9 cellular contexts compared by ENCODE assay signal in the genomic region with DNA sequence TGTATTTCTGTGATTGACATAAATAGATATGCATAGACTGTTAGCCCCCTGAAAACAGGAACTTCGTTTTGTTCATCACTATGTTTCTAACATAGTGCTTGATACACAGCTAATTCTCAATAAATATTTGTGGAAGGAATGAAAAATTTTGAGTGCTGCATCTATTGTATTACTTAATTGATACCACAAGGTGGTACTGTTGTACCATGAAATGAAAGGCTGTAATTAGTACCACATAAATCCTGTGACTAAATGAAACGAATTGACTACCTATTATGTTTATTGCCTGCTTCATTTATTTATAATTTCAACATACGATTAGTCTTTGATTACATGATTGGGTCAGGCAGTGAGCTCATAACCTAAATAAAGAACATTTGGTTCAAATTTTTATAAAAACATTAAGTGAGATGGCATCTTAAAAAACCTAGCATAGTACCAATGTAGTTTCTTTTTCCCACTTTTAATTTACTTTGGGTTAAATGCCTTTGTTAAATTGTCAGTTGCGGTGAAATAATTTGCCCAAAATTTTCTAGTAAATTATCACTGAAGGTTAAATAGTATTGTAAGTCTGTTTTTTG. TPM values are rescaled to one million over a fixed set of nuclear protein-coding genes. Genes with fewer than 3 reads are reported as not detected.
DNase-seq lines count a peak whose midpoint lies in the region; ATAC-seq, FAIRE-seq and TF ChIP-seq lines count a peak whose summit lies in the region.
"Had no signal": no experiment of that assay in that cellular context is flagged by ENCODE, and none has a peak within 500 bp of the region (broad histone marks: within the 10 kb centered on the region; RNA-seq: fewer than 3 reads in every experiment).

No MANE protein-coding gene starts in this region.

- no peak overlapping the region for H3K4me2 ChIP-seq in HepG2 (ENCODE audit: low read depth, low read length)
- H3K4me2 ChIP-seq: BLaER1 had no signal

- H4K20me1 ChIP-seq in HepG2 (ENCODE audit: insufficient read depth, low read length) = no peaks in the 10 kb centered on the region

- no peaks in the 10 kb centered on the region; a peak in 1 of 3 replicates for H3K36me3 ChIP-seq in HEK293 (ENCODE audit: control insufficient read depth in 2 of 2, insufficient read depth in 1 of 2, low read length in 2 of 2)
- no peaks in the 10 kb centered on the region for H3K36me3 ChIP-seq in brain microvascular endothelial cell (replicated peaks)
- H3K36me3 ChIP-seq in HepG2 (replicated peaks in 1 of 2; ENCODE audit: control insufficient read depth in 1 of 2, insufficient read depth in 2 of 2, low read length in 2 of 2) = peaks cover 0 to 3% of the 10 kb centered on the region in 2 experiments; a peak in 2 of 5 replicates

- BruUV-seq in HepG2 (replicated peaks; lab: Mats Ljungman, UMichigan) = no TSS peak

- H3K9ac ChIP-seq in HepG2 (ENCODE audit: insufficient read depth, low read depth, low read length) = no peak overlapping the region
- H3K9ac ChIP-seq: BLaER1 had no signal

- H3K27me3 ChIP-seq in brain microvascular endothelial cell (replicated peaks) (no peaks in the 10 kb centered on the region), HepG2 (ENCODE audit: control insufficient read depth in 1 of 2, insufficient read depth in 2 of 2, low read length in 2 of 2) (no peaks in the 10 kb centered on the region; a peak in 1 of 5 replicates)
- H3K27me3 ChIP-seq: BLaER1 had no signal

- CTCF ChIA-PET in HEK293 (lab: Yijun Ruan, JAX) (interaction anchor here (0.5 to 2.4 kb wide), 32 partner anchors 9 to 1482 kb away, joined by 3 to 15 read pairs (median 4); no protein-coding TSS in a partner anchor), HepG2 (lab: Yijun Ruan, JAX; ENCODE audit: low intra/inter-chr PET ratio, low total read pairs) (interaction anchor here (1.0 to 1.7 kb wide), 2 partner anchors 191 to 1483 kb away, joined by 4 to 8 read pairs; no protein-coding TSS in a partner anchor)

- no peak; the same call in 2 of the 3 replicates for ATAC-seq in HepG2
- no peak for ATAC-seq in HG03139 (IDR thresholded peaks at IDR 0.05; ENCODE audit: unreplicated experiment)

- no peak for TF ChIP-seq POLR2A in HepG2 (IDR thresholded peaks at IDR 0.05; ENCODE audit: insufficient read depth in 1 of 2, low read depth in 2 of 2, low read length in 2 of 2)

- DNase-seq in DMS153 treated with DMSO at 0.1 percent for 48 hours (lab: John Stamatoyannopoulos, UW; ENCODE audit: unreplicated experiment) (peak; percentile 46), DMS153 (lab: John Stamatoyannopoulos, UW) (no peak), NCI-H2029 treated with DMSO at 0.1 percent for 48 hours (lab: John Stamatoyannopoulos, UW) (peak; percentile 17), brain microvascular endothelial cell (no peak), HepG2 (ENCODE audit: low spot score) (peak; percentile 16), activated gamma-delta T cell treated with Interleukin-2 at 50 U/mL for 16 hours (no peak)

- no peak; the same call in 1 of the 2 replicates for TF ChIP-seq RAD21 in HepG2 (CRISPR knock-in tag; IDR thresholded peaks at IDR 0.05)

- H3K27ac ChIP-seq in HEK293 (ENCODE audit: extremely low read depth, low read depth, low read length) (no peak overlapping the region), brain microvascular endothelial cell (peak overlapping the region; percentile 20), HepG2 (ENCODE audit: extremely low read length, insufficient read depth, low read length) (no peak overlapping the region)
- H3K27ac ChIP-seq: BLaER1 had no signal

- intact Hi-C loops in HepG2 (cut with micrococcal nuclease; ENCODE audit: unreplicated experiment) = loop anchor here (1.0 to 10.0 kb wide), 7 partner anchors 71 to 1482 kb away; no protein-coding TSS in a partner anchor

- WGBS in HepG2 (ENCODE audit: low lambda C conversion rate) = 45% methylated on average over 4 of the region's 4 CpGs

- FAIRE-seq in HepG2 (lab: Jason Lieb, UNC) = no peak

- H3K4me1 ChIP-seq in HEK293 (ENCODE audit: control insufficient read depth, insufficient read depth, low read length) (no peaks in the 10 kb centered on the region), HepG2 (ENCODE audit: insufficient read depth, low read length) (no peaks in the 10 kb centered on the region)
- H3K4me1 ChIP-seq: BLaER1 had no signal

- in situ Hi-C loops in brain microvascular endothelial cell (cut with HindIII; ENCODE audit: low pct_ligation_motif_present, low sequenced_read_pairs) = no loop called here
- in situ Hi-C loops in HepG2 (cut with HindIII; ENCODE audit: extremely low pct_ligation_motif_present, low pct_unique_long_range_greater_than_20kb) = loop anchor here (10.0 to 25.0 kb wide), 3 partner anchors 657 to 1235 kb away; no protein-coding TSS in a partner anchor

- POLR2A ChIA-PET in HEK293 (lab: Yijun Ruan, JAX) (no interaction called here), HepG2 (lab: Yijun Ruan, JAX) (no interaction called here)

- no peak for TF ChIP-seq EP300 in HepG2 (IDR thresholded peaks at IDR 0.05; ENCODE audit: low read depth in 2 of 2, low read length in 2 of 2)
- no peak for TF ChIP-seq EP300 in HepG2 (CRISPR knock-in tag; IDR thresholded peaks at IDR 0.05; ENCODE audit: borderline replicate concordance)

- no peak overlapping the region for H3K4me3 ChIP-seq in HEK293 (ENCODE audit: low read depth, low read length)
- H3K4me3 ChIP-seq in brain microvascular endothelial cell (ENCODE audit: low read depth, low read length) = no peak overlapping the region
- H3K4me3 ChIP-seq in HepG2 (replicated peaks in 1 of 3; ENCODE audit: insufficient read depth in 1 of 3, low read depth in 2 of 3, low read length in 3 of 3) = no peak overlapping the region
- H3K4me3 ChIP-seq: BLaER1 had no signal

- H3K9me3 ChIP-seq in HEK293 (ENCODE audit: control insufficient read depth, insufficient read depth, low read depth, low read length) (no peaks in the 10 kb centered on the region), HepG2 (ENCODE audit: low read length) (no peaks in the 10 kb centered on the region)
- H3K9me3 ChIP-seq: BLaER1 had no signal

- H3K79me2 ChIP-seq in HepG2 (ENCODE audit: insufficient read depth, low read length) = no peaks in the 10 kb centered on the region

- no peak overlapping the region for H2AFZ ChIP-seq in HepG2 (ENCODE audit: low read length)

- TF ChIP-seq CTCF in HEK293 (tag by site-specific recombination; IDR thresholded peaks at IDR 0.05) (peak; percentile 35; the same call in 1 of the 2 replicates), brain microvascular endothelial cell (IDR thresholded peaks at IDR 0.05; ENCODE audit: low read depth, low read length, missing control alignments) (no peak), HepG2 (CRISPR knock-in tag; IDR thresholded peaks at IDR 0.05) (peak; percentile 56)

TF ChIP-seq in HepG2, 621 proteins besides CTCF, POLR2A, EP300 and RAD21 (continues in another document):
- TF ChIP-seq SMC3 (IDR thresholded peaks at IDR 0.05; ENCODE audit: low read length) (peak; percentile 43; the same call in 1 of the 2 replicates), ZFAT (CRISPR knock-in tag; conservative IDR thresholded peaks at IDR 0.05) (no peak)

RNA-seq across cellular contexts. Expression of gene TGFB2, which starts 15.0 kb away (rescaled TPM):
- not detected in 2 replicates for total RNA-seq in HepG2 (2016; rRNA removed; fragmentation: Illumina TruSeq; extraction: Trizol)
- not detected in 2 replicates for total RNA-seq in HepG2 (2016; cell fraction: cytosol; rRNA removed; fragmentation: Illumina TruSeq; extraction: Trizol; ENCODE audit: low read depth)
- total RNA-seq in HepG2 (2016; cell fraction: insoluble cytoplasmic fraction; rRNA removed; fragmentation: Illumina TruSeq; extraction: Trizol) = 0.07 TPM in 1 of 2 replicates, not detected in the other
- not detected in 2 replicates for total RNA-seq in HepG2 (2016; cell fraction: membrane; rRNA removed; fragmentation: Illumina TruSeq; extraction: Trizol)
- 0.44 TPM in 1 of 2 replicates, not detected in the other for total RNA-seq in HepG2 (2016; cell fraction: nucleus; rRNA removed; fragmentation: Illumina TruSeq; extraction: Trizol)
- 0.07 and 0.08 TPM in 2 replicates for polyA plus RNA-seq in HepG2 (2011; rRNA removed)
- not detected in 2 replicates for polyA plus RNA-seq in HepG2 (2011; cell fraction: cytosol; rRNA removed)
- polyA plus RNA-seq in HepG2 (2011; cell fraction: nucleus; rRNA removed) = 0.03 and 0.09 TPM in 2 replicates
- 0.05 TPM in 1 of 2 replicates, not detected in the other for polyA plus RNA-seq in HepG2 (2012)
- polyA plus RNA-seq in HepG2 (2016; cell fraction: cytosol; fragmentation: Illumina TruSeq; extraction: Trizol; ENCODE audit: low read depth) = not detected in 2 replicates
- not detected in 2 replicates for polyA plus RNA-seq in HepG2 (2016; cell fraction: insoluble cytoplasmic fraction; fragmentation: Illumina TruSeq; extraction: Trizol; ENCODE audit: low read depth)
- polyA plus RNA-seq in HepG2 (2016; cell fraction: membrane; fragmentation: Illumina TruSeq; extraction: Trizol; ENCODE audit: low read depth) = not detected in 2 replicates
- polyA plus RNA-seq in HepG2 (2016; cell fraction: nucleus; fragmentation: Illumina TruSeq; extraction: Trizol; ENCODE audit: insufficient read depth, low read depth) = not detected in 2 replicates
- 0.19 TPM in 1 of 2 replicates, not detected in the other for polyA minus RNA-seq in HepG2 (2011; rRNA and poly(A)+ RNA removed; ENCODE audit: low replicate concordance)
- not detected in 2 replicates for polyA minus RNA-seq in HepG2 (2011; cell fraction: cytosol; rRNA and poly(A)+ RNA removed)
- 0.25 and 0.26 TPM in 2 replicates for polyA minus RNA-seq in HepG2 (2011; cell fraction: nucleus; rRNA and poly(A)+ RNA removed)

RNA-seq across cellular contexts. Expression of gene RRP15, which starts 45.0 kb away (rescaled TPM):
- total RNA-seq in HepG2 (2016; rRNA removed; fragmentation: Illumina TruSeq; extraction: Trizol) = 37.5 and 57.1 TPM in 2 replicates
- total RNA-seq in HepG2 (2016; cell fraction: cytosol; rRNA removed; fragmentation: Illumina TruSeq; extraction: Trizol; ENCODE audit: low read depth) = 0.61 and 2.3 TPM in 2 replicates
- 32.9 and 43.9 TPM in 2 replicates for total RNA-seq in HepG2 (2016; cell fraction: insoluble cytoplasmic fraction; rRNA removed; fragmentation: Illumina TruSeq; extraction: Trizol)
- total RNA-seq in HepG2 (2016; cell fraction: membrane; rRNA removed; fragmentation: Illumina TruSeq; extraction: Trizol) = 3.3 and 5.4 TPM in 2 replicates
- total RNA-seq in HepG2 (2016; cell fraction: nucleus; rRNA removed; fragmentation: Illumina TruSeq; extraction: Trizol) = 30.8 and 35.0 TPM in 2 replicates
- polyA plus RNA-seq in HepG2 (2011; rRNA removed) = 1.6 and 2.1 TPM in 2 replicates
- 0.55 and 1.2 TPM in 2 replicates for polyA plus RNA-seq in HepG2 (2011; cell fraction: cytosol; rRNA removed)
- 0.79 and 1.7 TPM in 2 replicates for polyA plus RNA-seq in HepG2 (2011; cell fraction: nucleus; rRNA removed)
- 4.9 and 9.7 TPM in 2 replicates for polyA plus RNA-seq in HepG2 (2012)
- 1.6 and 1.9 TPM in 2 replicates for polyA plus RNA-seq in HepG2 (2016; cell fraction: cytosol; fragmentation: Illumina TruSeq; extraction: Trizol; ENCODE audit: low read depth)
- polyA plus RNA-seq in HepG2 (2016; cell fraction: insoluble cytoplasmic fraction; fragmentation: Illumina TruSeq; extraction: Trizol; ENCODE audit: low read depth) = 40.4 and 42.5 TPM in 2 replicates
- 2.0 and 2.8 TPM in 2 replicates for polyA plus RNA-seq in HepG2 (2016; cell fraction: membrane; fragmentation: Illumina TruSeq; extraction: Trizol; ENCODE audit: low read depth)
- polyA plus RNA-seq in HepG2 (2016; cell fraction: nucleus; fragmentation: Illumina TruSeq; extraction: Trizol; ENCODE audit: insufficient read depth, low read depth) = 11.0 and 15.5 TPM in 2 replicates
- polyA minus RNA-seq in HepG2 (2011; rRNA and poly(A)+ RNA removed; ENCODE audit: low replicate concordance) = 1.8 and 2.6 TPM in 2 replicates
- 2.5 and 3.4 TPM in 2 replicates for polyA minus RNA-seq in HepG2 (2011; cell fraction: cytosol; rRNA and poly(A)+ RNA removed)
- polyA minus RNA-seq in HepG2 (2011; cell fraction: nucleus; rRNA and poly(A)+ RNA removed) = 10.8 and 16.3 TPM in 2 replicates

Comparison
In these comparisons a context has a peak if more than half of its experiments do, and no peak if none do; other contexts are left out.
1. DNase-seq: peak in DMS153 treated with DMSO at 0.1 percent for 48 hours (single experiment), NCI-H2029 treated with DMSO at 0.1 percent for 48 hours (single experiment) and HepG2 (single experiment); none in DMS153 (single experiment), brain microvascular endothelial cell (single experiment) and activated gamma-delta T cell treated with Interleukin-2 at 50 U/mL for 16 hours (single experiment).